ENCODE assay signal across 21 cellular contexts in genomic region chr15:58923284-58923683, GRCh38. TPM values are rescaled to one million over a fixed set of nuclear protein-coding genes. Genes with fewer than 3 reads are reported as not detected.
DNase-seq lines count a peak whose midpoint lies in the region; ATAC-seq and TF ChIP-seq lines count a peak whose summit lies in the region.
"Had no signal": no experiment of that assay in that cellular context is flagged by ENCODE, and none has a peak within 500 bp of the region (broad histone marks: within the 10 kb centered on the region; RNA-seq: fewer than 3 reads in every experiment).

No MANE protein-coding gene starts in this region.

- H3K4me1 Mint-ChIP-seq in activated CD4-positive, alpha-beta memory T cell treated with anti-CD3 and anti-CD28 coated beads, Interleukin-2, amount 10 ng/mL, durations not matched to agents 7 days and 5 days, result peaks cover 28% of the 10 kb centered on the region
- H3K4me1 Mint-ChIP-seq in activated CD4-positive, alpha-beta memory T cell treated with anti-CD3 and anti-CD28 coated beads for 36 hours (ENCODE audit: low read depth), result peaks cover 21% of the 10 kb centered on the region
- peaks cover 26% of the 10 kb centered on the region for H3K4me1 Mint-ChIP-seq in T-helper 2 cell treated with Interferon-gamma antibody and Interleukin-4, amounts not matched to agents 5 μg/mL and 100 μg/mL, for 36 hours (ENCODE audit: low read depth)

- no peak for ATAC-seq in lower lobe of right lung
- no peak for ATAC-seq in thoracic aorta (ENCODE audit: insufficient number of reproducible peaks, low FRiP score, low read depth)
- no peak for ATAC-seq in GM19455 (IDR thresholded peaks at IDR 0.05; ENCODE audit: unreplicated experiment)
- no peak for ATAC-seq in HG02852 (IDR thresholded peaks at IDR 0.05; ENCODE audit: unreplicated experiment)
- ATAC-seq: left colon; Right ventricle myocardium inferior; stimulated activated effector memory CD8-positive, alpha-beta T cell treated with anti-CD3 and anti-CD28 coated beads, Interleukin-12 subunit alpha, Interleukin-12 subunit beta, amount 100 ng/mL, for 72 hours had no signal

- peaks cover 60% of the 10 kb centered on the region for H3K36me3 ChIP-seq in lower lobe of right lung
- peaks cover 6% of the 10 kb centered on the region for H3K36me3 ChIP-seq in thoracic aorta

- peaks cover 37% of the 10 kb centered on the region for H3K4me1 ChIP-seq in lower lobe of right lung
- peaks cover 14 to 31% of the 10 kb centered on the region in 2 donors for H3K4me1 ChIP-seq in thoracic aorta (ENCODE audit: control insufficient read depth in 1 of 2, low read depth in 2 of 2)
- H3K4me1 ChIP-seq: BE2C had no signal

- H3K27me3 ChIP-seq in lower lobe of right lung (ENCODE audit: low read depth) (no peaks in the 10 kb centered on the region), thoracic aorta (replicated peaks; ENCODE audit: insufficient read depth) (no peaks in the 10 kb centered on the region)
- H3K27me3 ChIP-seq: adrenal gland, BE2C, testis had no signal

- H3K9me3 ChIP-seq in lower lobe of right lung (no peaks in the 10 kb centered on the region), thoracic aorta (no peaks in the 10 kb centered on the region)
- H3K9me3 ChIP-seq: adrenal gland, BE2C, testis had no signal

- POLR2A ChIA-PET in activated CD4-positive, alpha-beta memory T cell treated with anti-CD3 and anti-CD28 coated beads, Interleukin-2, amount 10 ng/mL, durations not matched to agents 7 days and 5 days (lab: Charles Lee), result interaction anchor here (1.2 to 2.7 kb wide), 3 partner anchors 8 to 11 kb away, joined by 3 to 15 read pairs (median 5); partner anchors contain the start of gene SLTM
- POLR2A ChIA-PET in activated CD4-positive, alpha-beta memory T cell treated with anti-CD3 and anti-CD28 coated beads for 36 hours (lab: Charles Lee), result no interaction called here

- intact Hi-C loops in activated CD4-positive, alpha-beta memory T cell treated with anti-CD3 and anti-CD28 coated beads for 36 hours (cut with micrococcal nuclease), result no loop called here
- intact Hi-C loops in lower lobe of right lung (cut with DNase I), result no loop called here

- no peaks in the 10 kb centered on the region for H3K27me3 Mint-ChIP-seq in activated CD4-positive, alpha-beta memory T cell treated with anti-CD3 and anti-CD28 coated beads, Interleukin-2, amount 10 ng/mL, durations not matched to agents 7 days and 5 days
- H3K27me3 Mint-ChIP-seq in activated CD4-positive, alpha-beta memory T cell treated with anti-CD3 and anti-CD28 coated beads for 36 hours, result no peaks in the 10 kb centered on the region
- no peaks in the 10 kb centered on the region for H3K27me3 Mint-ChIP-seq in T-helper 2 cell treated with Interferon-gamma antibody and Interleukin-4, amounts not matched to agents 5 μg/mL and 100 μg/mL, for 36 hours (ENCODE audit: low read depth)

- H3K9me3 Mint-ChIP-seq in activated CD4-positive, alpha-beta memory T cell treated with anti-CD3 and anti-CD28 coated beads, Interleukin-2, amount 10 ng/mL, durations not matched to agents 7 days and 5 days, result no peaks in the 10 kb centered on the region
- no peaks in the 10 kb centered on the region for H3K9me3 Mint-ChIP-seq in activated CD4-positive, alpha-beta memory T cell treated with anti-CD3 and anti-CD28 coated beads for 36 hours
- no peaks in the 10 kb centered on the region for H3K9me3 Mint-ChIP-seq in T-helper 2 cell treated with Interferon-gamma antibody and Interleukin-4, amounts not matched to agents 5 μg/mL and 100 μg/mL, for 36 hours
- H3K9me3 Mint-ChIP-seq: stimulated activated effector memory CD8-positive, alpha-beta T cell treated with anti-CD3 and anti-CD28 coated beads, Interleukin-12 subunit alpha, Interleukin-12 subunit beta, amount 100 ng/mL, for 72 hours had no signal

- peaks cover 39% of the 10 kb centered on the region for H3K36me3 Mint-ChIP-seq in activated CD4-positive, alpha-beta memory T cell treated with anti-CD3 and anti-CD28 coated beads, Interleukin-2, amount 10 ng/mL, durations not matched to agents 7 days and 5 days (ENCODE audit: low read depth)
- H3K36me3 Mint-ChIP-seq in activated CD4-positive, alpha-beta memory T cell treated with anti-CD3 and anti-CD28 coated beads for 36 hours, result peaks cover 15% of the 10 kb centered on the region
- H3K36me3 Mint-ChIP-seq in T-helper 2 cell treated with Interferon-gamma antibody and Interleukin-4, amounts not matched to agents 5 μg/mL and 100 μg/mL, for 36 hours (ENCODE audit: low read depth), result peaks cover 33% of the 10 kb centered on the region

- no peak for DNase-seq in activated CD4-positive, alpha-beta memory T cell treated with anti-CD3 and anti-CD28 coated beads, Interleukin-2, amount 10 ng/mL, durations not matched to agents 7 days and 5 days
- DNase-seq in activated CD4-positive, alpha-beta memory T cell treated with anti-CD3 and anti-CD28 coated beads for 36 hours, result no peak
- DNase-seq in T-helper 2 cell treated with Interferon-gamma antibody and Interleukin-4, amounts not matched to agents 5 μg/mL and 100 μg/mL, for 36 hours (ENCODE audit: low spot score), result no peak
- DNase-seq in lower lobe of right lung (no peak), thoracic aorta (ENCODE audit: low spot score) (no peak), NK-92 (lab: John Stamatoyannopoulos, UW; ENCODE audit: unreplicated experiment) (no peak)
- DNase-seq: activated effector memory CD4-positive, alpha-beta T cell treated with Interleukin-2 at 50 U/mL for 16 hours; adrenal gland; BE2C; cortex of kidney; left colon; NCI-H1048; NCI-H187 treated with DMSO at 0.1 percent for 48 hours; NCI-H2227 treated with DMSO at 0.1 percent for 48 hours; NCI-H774; stimulated activated CD4-positive, alpha-beta T cell treated with anti-CD3 and anti-CD28 coated beads, Interleukin-1b, Interleukin-23, amount 100 ng/mL, for 48 hours; testis had no signal

- H3K4me3 ChIP-seq in lower lobe of right lung (no peak overlapping the region), thoracic aorta (no peak overlapping the region)
- H3K4me3 ChIP-seq: adrenal gland, testis had no signal

- H3K4me3 Mint-ChIP-seq in activated CD4-positive, alpha-beta memory T cell treated with anti-CD3 and anti-CD28 coated beads, Interleukin-2, amount 10 ng/mL, durations not matched to agents 7 days and 5 days, result no peak overlapping the region
- no peak overlapping the region for H3K4me3 Mint-ChIP-seq in activated CD4-positive, alpha-beta memory T cell treated with anti-CD3 and anti-CD28 coated beads for 36 hours
- H3K4me3 Mint-ChIP-seq in T-helper 2 cell treated with Interferon-gamma antibody and Interleukin-4, amounts not matched to agents 5 μg/mL and 100 μg/mL, for 36 hours, result peak overlapping the region; percentile 21
- H3K4me3 Mint-ChIP-seq: stimulated activated effector memory CD8-positive, alpha-beta T cell treated with anti-CD3 and anti-CD28 coated beads, Interleukin-12 subunit alpha, Interleukin-12 subunit beta, amount 100 ng/mL, for 72 hours had no signal

- no peak for TF ChIP-seq CTCF in lower lobe of right lung (IDR thresholded peaks at IDR 0.05)
- no peak for TF ChIP-seq CTCF in thoracic aorta (IDR thresholded peaks at IDR 0.05)

- CTCF ChIA-PET in activated CD4-positive, alpha-beta memory T cell treated with anti-CD3 and anti-CD28 coated beads, Interleukin-2, amount 10 ng/mL, durations not matched to agents 7 days and 5 days (lab: Charles Lee), result interaction anchor here (0.7 kb wide), 2 partner anchors 210 to 696 kb away, joined by 5 read pairs; no protein-coding TSS in a partner anchor
- CTCF ChIA-PET in activated CD4-positive, alpha-beta memory T cell treated with anti-CD3 and anti-CD28 coated beads for 36 hours (lab: Charles Lee), result interaction anchor here (0.5 kb wide), 1 partner anchor 199 kb away, joined by 4 read pairs; no protein-coding TSS in a partner anchor

- H3K27ac ChIP-seq in lower lobe of right lung, result peak overlapping the region; percentile 11
- H3K27ac ChIP-seq in thoracic aorta, result peak overlapping the region; percentile 5 to 46
- H3K27ac ChIP-seq: testis had no signal

- peak overlapping the region; percentile 67 for H3K27ac Mint-ChIP-seq in activated CD4-positive, alpha-beta memory T cell treated with anti-CD3 and anti-CD28 coated beads, Interleukin-2, amount 10 ng/mL, durations not matched to agents 7 days and 5 days
- H3K27ac Mint-ChIP-seq in activated CD4-positive, alpha-beta memory T cell treated with anti-CD3 and anti-CD28 coated beads for 36 hours, result no peak overlapping the region
- peak overlapping the region; percentile 69 for H3K27ac Mint-ChIP-seq in T-helper 2 cell treated with Interferon-gamma antibody and Interleukin-4, amounts not matched to agents 5 μg/mL and 100 μg/mL, for 36 hours
- H3K27ac Mint-ChIP-seq: stimulated activated effector memory CD8-positive, alpha-beta T cell treated with anti-CD3 and anti-CD28 coated beads, Interleukin-12 subunit alpha, Interleukin-12 subunit beta, amount 100 ng/mL, for 72 hours had no signal

RNA-seq across cellular contexts. Expression of gene SLTM, which starts 10.2 kb away (rescaled TPM):
- 100 to 1,000 TPM; 108 to 117 TPM for total RNA-seq in activated CD4-positive, alpha-beta memory T cell treated with anti-CD3 and anti-CD28 coated beads, Interleukin-2, amount 10 ng/mL, durations not matched to agents 7 days and 5 days
- 10 to 100 TPM; 75.7 to 79.2 TPM for total RNA-seq in activated CD4-positive, alpha-beta memory T cell treated with anti-CD3 and anti-CD28 coated beads for 36 hours
- total RNA-seq in lower lobe of right lung (93.0 TPM), thoracic aorta (100 to 1,000 TPM in 1 of 2 donors, 10 to 100 TPM in 1; 50.9 to 146 TPM)
